ENCODE assay signal across 1 cellular context in genomic region chr7:20745716-20746115, GRCh38.
TF ChIP-seq lines count a peak whose summit lies in the region.

No MANE protein-coding gene starts in this region.

TF ChIP-seq in GM23338, 12 proteins besides CTCF, POLR2A, EP300 and RAD21 (continued from another document):
- TF ChIP-seq JUNB (IDR thresholded peaks at IDR 0.05; ENCODE audit: unreplicated experiment) = no peak
